ENCODE assay signal across 12 cellular contexts in genomic region chr15:42511010-42511396, GRCh38. TPM values are rescaled to one million over a fixed set of nuclear protein-coding genes. Genes with fewer than 3 reads are reported as not detected.
DNase-seq lines count a peak whose midpoint lies in the region; ATAC-seq and TF ChIP-seq lines count a peak whose summit lies in the region.
"Had no signal": no experiment of that assay in that cellular context is flagged by ENCODE, and none has a peak within 500 bp of the region (broad histone marks: within the 10 kb centered on the region; RNA-seq: fewer than 3 reads in every experiment).

No MANE protein-coding gene starts in this region.

- no peak for TF ChIP-seq POLR2A in spleen (IDR thresholded peaks at IDR 0.05)

- intact Hi-C loops in left ventricle myocardium inferior (cut with micrococcal nuclease) = no loop called here
- intact Hi-C loops in spleen (cut with DNase I; ENCODE audit: low total_unique reads) = no loop called here

- peak overlapping the region; percentile 20 for H3K4me3 ChIP-seq in left ventricle myocardium inferior
- H3K4me3 ChIP-seq in spleen = peak overlapping the region in 3 of 8 donors; percentile 2 to 50 (median 21)
- H3K4me3 ChIP-seq: skin epidermis had no signal

- peaks cover 74% of the 10 kb centered on the region for H3K36me3 Mint-ChIP-seq in activated T-helper 17 cell treated with anti-CD3 and anti-CD28 coated beads, Interleukin-2, amount 50 U/mL, for 72 hours (ENCODE audit: low read depth)

- H3K27ac ChIP-seq in left ventricle myocardium inferior (replicated peaks) = peak overlapping the region; percentile 54
- H3K27ac ChIP-seq in spleen = peak overlapping the region; percentile 37 to 86 (median 79)

- H3K27me3 ChIP-seq in left ventricle myocardium inferior (ENCODE audit: low read depth) (no peaks in the 10 kb centered on the region), spleen (replicated peaks in 1 of 7) (no peaks in the 10 kb centered on the region)

- peaks cover 45% of the 10 kb centered on the region for H3K4me1 ChIP-seq in left ventricle myocardium inferior
- peaks cover 6 to 61% (median 35%) of the 10 kb centered on the region in 6 donors for H3K4me1 ChIP-seq in spleen

- no peaks in the 10 kb centered on the region for H3K4me1 Mint-ChIP-seq in activated T-helper 17 cell treated with anti-CD3 and anti-CD28 coated beads, Interleukin-2, amount 50 U/mL, for 72 hours
- H3K4me1 Mint-ChIP-seq: activated CD4-positive, alpha-beta memory T cell treated with anti-CD3 and anti-CD28 coated beads, Interleukin-2, amount 10 ng/mL, durations not matched to agents 7 days and 5 days had no signal

- WGBS in spleen, 5 donors = 25 to 44% (median 32%) methylated on average over 4 of the region's 4 CpGs

- peak overlapping the region; percentile 20 for H3K27ac Mint-ChIP-seq in activated T-helper 17 cell treated with anti-CD3 and anti-CD28 coated beads, Interleukin-2, amount 50 U/mL, for 72 hours
- H3K27ac Mint-ChIP-seq: activated CD4-positive, alpha-beta memory T cell treated with anti-CD3 and anti-CD28 coated beads, Interleukin-2, amount 10 ng/mL, durations not matched to agents 7 days and 5 days had no signal

- peak; percentile 73 for DNase-seq in HCEC 1CT
- DNase-seq in left ventricle myocardium inferior = no peak
- DNase-seq in spleen = no peak
- no peak for DNase-seq in NCI-H1694 treated with DMSO at 0.1 percent for 48 hours (lab: John Stamatoyannopoulos, UW)
- DNase-seq in iPS-NIHi11 (ENCODE audit: low spot score) = no peak
- DNase-seq: activated CD4-positive, alpha-beta memory T cell treated with anti-CD3 and anti-CD28 coated beads, Interleukin-2, amount 10 ng/mL, durations not matched to agents 7 days and 5 days; anterior cingulate cortex; stimulated activated naive CD4-positive, alpha-beta T cell treated with Interleukin-2 at 50 U/mL for 16 hours had no signal

- H3K9me3 ChIP-seq in left ventricle myocardium inferior (replicated peaks) (no peaks in the 10 kb centered on the region), spleen (no peaks in the 10 kb centered on the region)

- H3K36me3 ChIP-seq in left ventricle myocardium inferior = peaks cover 31% of the 10 kb centered on the region
- H3K36me3 ChIP-seq in spleen = peaks cover 0 to 63% (median 28%) of the 10 kb centered on the region in 6 donors

- H3K27me3 Mint-ChIP-seq in activated T-helper 17 cell treated with anti-CD3 and anti-CD28 coated beads, Interleukin-2, amount 50 U/mL, for 72 hours = no peaks in the 10 kb centered on the region
- H3K27me3 Mint-ChIP-seq: activated CD4-positive, alpha-beta memory T cell treated with anti-CD3 and anti-CD28 coated beads, Interleukin-2, amount 10 ng/mL, durations not matched to agents 7 days and 5 days had no signal

- ATAC-seq in activated T-helper 17 cell treated with anti-CD3 and anti-CD28 coated beads, Interleukin-2, amount 50 U/mL, for 72 hours (replicated peaks) = no peak
- ATAC-seq in GM21619 (IDR thresholded peaks at IDR 0.05; ENCODE audit: unreplicated experiment) (no peak), HG02610 (IDR thresholded peaks at IDR 0.05; ENCODE audit: unreplicated experiment) (no peak)

- H3K9me3 Mint-ChIP-seq in activated T-helper 17 cell treated with anti-CD3 and anti-CD28 coated beads, Interleukin-2, amount 50 U/mL, for 72 hours = no peaks in the 10 kb centered on the region
- H3K9me3 Mint-ChIP-seq: activated CD4-positive, alpha-beta memory T cell treated with anti-CD3 and anti-CD28 coated beads, Interleukin-2, amount 10 ng/mL, durations not matched to agents 7 days and 5 days had no signal

- no peak for TF ChIP-seq CTCF in left ventricle myocardium inferior (IDR thresholded peaks at IDR 0.05; ENCODE audit: borderline replicate concordance)
- no peak for TF ChIP-seq CTCF in spleen (IDR thresholded peaks at IDR 0.05 in 8 of 11, conservative IDR thresholded peaks at IDR 0.05 in 3 of 11)

- no peak overlapping the region for H3K4me3 Mint-ChIP-seq in activated T-helper 17 cell treated with anti-CD3 and anti-CD28 coated beads, Interleukin-2, amount 50 U/mL, for 72 hours
- H3K4me3 Mint-ChIP-seq: activated CD4-positive, alpha-beta memory T cell treated with anti-CD3 and anti-CD28 coated beads, Interleukin-2, amount 10 ng/mL, durations not matched to agents 7 days and 5 days had no signal

RNA-seq across cellular contexts. Expression of gene SNAP23, which starts 15.6 kb away (rescaled TPM):
- 10 to 100 TPM; 48.4 to 58.8 TPM for total RNA-seq in activated T-helper 17 cell treated with anti-CD3 and anti-CD28 coated beads, Interleukin-2, amount 50 U/mL, for 72 hours
- total RNA-seq in left ventricle myocardium inferior (34.1 TPM), spleen (100 to 1,000 TPM in 6 of 7 donors, 10 to 100 TPM in 1; 98.8 to 151 (median 115) TPM)
- polyA plus RNA-seq in spleen = 10 to 100 TPM; 60.8 to 79.9 (median 66.7) TPM

RNA-seq across cellular contexts. Expression of gene ZNF106, which starts 20.1 kb away (rescaled TPM):
- 10 to 100 TPM; 55.1 to 58.1 TPM for total RNA-seq in activated T-helper 17 cell treated with anti-CD3 and anti-CD28 coated beads, Interleukin-2, amount 50 U/mL, for 72 hours
- total RNA-seq in left ventricle myocardium inferior (680 TPM), spleen (10 to 100 TPM; 62.5 to 93.3 (median 75.7) TPM)
- 1 to 10 TPM; 4.6 to 9.2 (median 5.3) TPM for polyA plus RNA-seq in spleen

RNA-seq across cellular contexts. Expression of gene LRRC57, which starts 37.6 kb away (rescaled TPM):
- 10 to 100 TPM; 18.7 to 21.4 TPM for total RNA-seq in activated T-helper 17 cell treated with anti-CD3 and anti-CD28 coated beads, Interleukin-2, amount 50 U/mL, for 72 hours
- total RNA-seq in left ventricle myocardium inferior (15.0 TPM), spleen (10 to 100 TPM; 11.5 to 21.4 (median 17.9) TPM)
- 1 to 10 TPM; 3.9 to 7.8 (median 5.9) TPM for polyA plus RNA-seq in spleen

RNA-seq across cellular contexts. Expression of gene HAUS2, which starts 37.6 kb away (rescaled TPM):
- 10 to 100 TPM; 43.4 to 61.7 TPM for total RNA-seq in activated T-helper 17 cell treated with anti-CD3 and anti-CD28 coated beads, Interleukin-2, amount 50 U/mL, for 72 hours
- total RNA-seq in left ventricle myocardium inferior (9.9 TPM), spleen (10 to 100 TPM; 15.3 to 33.7 (median 19.9) TPM)
- 10 to 100 TPM in 1 of 3 donors, 1 to 10 TPM in 2; 6.7 to 13.7 (median 8.7) TPM for polyA plus RNA-seq in spleen
